ENCODE assay signal across 25 cellular contexts in the genomic region with DNA sequence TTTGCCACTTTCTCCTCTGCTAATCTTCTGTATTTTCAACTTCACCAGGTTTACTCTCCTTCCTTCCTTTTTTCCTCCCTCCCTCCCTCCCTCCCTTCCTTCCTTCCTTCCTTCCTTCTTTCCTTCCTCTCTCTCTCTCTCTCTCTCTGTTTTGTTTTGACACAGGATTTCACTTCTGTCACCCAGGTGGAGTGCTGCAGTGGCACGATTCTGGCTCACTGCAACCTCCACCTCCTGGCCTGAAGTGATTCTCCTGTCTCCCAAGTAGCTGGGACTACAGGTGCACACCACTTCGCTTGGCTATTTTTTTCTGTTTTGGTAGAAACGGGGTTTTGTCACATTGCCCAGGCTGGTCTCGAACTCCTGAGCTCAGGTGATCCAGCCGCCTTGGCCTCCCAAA.
"Had no signal": no experiment of that assay in that cellular context is flagged by ENCODE, and none has a peak within 500 bp of the region (broad histone marks: within the 10 kb centered on the region; RNA-seq: fewer than 3 reads in every experiment).

No MANE protein-coding gene starts in this region.

- H3K27me3 Mint-ChIP-seq: effector memory CD8-positive, alpha-beta T cell; naive thymus-derived CD4-positive, alpha-beta T cell; type B pancreatic cell had no signal

- H3K9me3 Mint-ChIP-seq: effector memory CD8-positive, alpha-beta T cell; stimulated activated effector memory CD8-positive, alpha-beta T cell treated with anti-CD3 and anti-CD28 coated beads, Interleukin-12 subunit alpha, Interleukin-12 subunit beta, amount 100 ng/mL, for 72 hours had no signal

- H3K27ac Mint-ChIP-seq: effector memory CD8-positive, alpha-beta T cell; mesothelial cell of epicardium; nephron; neural progenitor cell; stimulated activated effector memory CD8-positive, alpha-beta T cell treated with anti-CD3 and anti-CD28 coated beads, Interleukin-12 subunit alpha, Interleukin-12 subunit beta, amount 100 ng/mL, for 72 hours; type B pancreatic cell had no signal

- DNase-seq: cortex of kidney; effector memory CD8-positive, alpha-beta T cell; erythroblast; esophagus squamous epithelium; foreskin melanocyte; glutamatergic neuron; hypothalamus; left ventricle myocardium superior; lower lobe of right lung; mucosa of descending colon; naive thymus-derived CD4-positive, alpha-beta T cell; psoas muscle; right cardiac atrium; sigmoid colon; stimulated activated CD4-positive, alpha-beta T cell treated with anti-CD3 and anti-CD28 coated beads, Interleukin-2, amount 100 ng/mL, for 24 hours; stimulated activated CD4-positive, alpha-beta T cell treated with anti-CD3 and anti-CD28 coated beads, Interleukin-4, amount 100 ng/mL, for 24 hours; stimulated activated naive CD8-positive, alpha-beta T cell treated with anti-CD3 and anti-CD28 coated beads, Interleukin-15, Interleukin-2, amounts not matched to agents 100 U/mL and 50 U/mL, for 24 hours; substantia nigra; testis; tibial artery had no signal

- ATAC-seq: effector memory CD8-positive, alpha-beta T cell; left ventricle myocardium superior; lower lobe of right lung; mucosa of descending colon; naive thymus-derived CD4-positive, alpha-beta T cell; psoas muscle; right cardiac atrium; stimulated activated effector memory CD8-positive, alpha-beta T cell treated with anti-CD3 and anti-CD28 coated beads, Interleukin-12 subunit alpha, Interleukin-12 subunit beta, amount 100 ng/mL, for 72 hours; stimulated activated naive CD8-positive, alpha-beta T cell treated with anti-CD3 and anti-CD28 coated beads, Interleukin-15, Interleukin-2, amounts not matched to agents 100 U/mL and 50 U/mL, for 24 hours had no signal

- H3K4me1 Mint-ChIP-seq: mesothelial cell of epicardium, nephron had no signal

- H3K4me3 Mint-ChIP-seq: effector memory CD8-positive, alpha-beta T cell; mesothelial cell of epicardium; nephron; neural progenitor cell; stimulated activated effector memory CD8-positive, alpha-beta T cell treated with anti-CD3 and anti-CD28 coated beads, Interleukin-12 subunit alpha, Interleukin-12 subunit beta, amount 100 ng/mL, for 72 hours; type B pancreatic cell had no signal

- H3K36me3 Mint-ChIP-seq: stimulated activated effector memory CD8-positive, alpha-beta T cell treated with anti-CD3 and anti-CD28 coated beads, Interleukin-12 subunit alpha, Interleukin-12 subunit beta, amount 100 ng/mL, for 72 hours; type B pancreatic cell had no signal
